15 cellular contexts compared by ENCODE assay signal in genomic region chr3:38054166-38054991, GRCh38. TPM values are rescaled to one million over a fixed set of nuclear protein-coding genes. Genes with fewer than 3 reads are reported as not detected.
DNase-seq lines count a peak whose midpoint lies in the region; ATAC-seq, FAIRE-seq and TF ChIP-seq lines count a peak whose summit lies in the region.
"Had no signal": no experiment of that assay in that cellular context is flagged by ENCODE, and none has a peak within 500 bp of the region (broad histone marks: within the 10 kb centered on the region; RNA-seq: fewer than 3 reads in every experiment).

No MANE protein-coding gene starts in this region.

- H3K4me1 ChIP-seq in astrocyte (ENCODE audit: insufficient read depth, low read length) = no peaks in the 10 kb centered on the region
- H3K4me1 ChIP-seq in osteoblast (ENCODE audit: insufficient read depth, low read length) = no peaks in the 10 kb centered on the region
- H3K4me1 ChIP-seq in SK-N-SH (ENCODE audit: control insufficient read depth in 1 of 2, insufficient read depth in 2 of 2, low read depth in 1 of 2, low read length in 1 of 2) = no peaks in the 10 kb centered on the region
- no peaks in the 10 kb centered on the region for H3K4me1 ChIP-seq in esophagus muscularis mucosa

- POLR2A ChIA-PET in SK-N-SH (lab: Yijun Ruan, JAX) = no interaction called here

- H3K79me2 ChIP-seq in astrocyte (ENCODE audit: insufficient read depth, low read length) = no peaks in the 10 kb centered on the region
- H3K79me2 ChIP-seq in osteoblast (ENCODE audit: insufficient read depth, low read length) = no peaks in the 10 kb centered on the region
- H3K79me2 ChIP-seq in SK-N-SH (ENCODE audit: insufficient read depth) = no peaks in the 10 kb centered on the region

- CTCF ChIA-PET in SK-N-SH (lab: Yijun Ruan, JAX) = no interaction called here

- peaks cover 7% of the 10 kb centered on the region for H3K27me3 Mint-ChIP-seq in astrocyte (ENCODE audit: low read depth, unreplicated experiment)
- peaks cover 16% of the 10 kb centered on the region for H3K27me3 Mint-ChIP-seq in stimulated activated memory B cell treated with anti-CD40 and anti-IgM and Interleukin-4, amounts not matched to agents 10 μg/mL and 1 μg/mL and 100 μg/mL, for 72 hours
- H3K27me3 Mint-ChIP-seq: central memory CD8-positive, alpha-beta T cell had no signal

- FAIRE-seq in astrocyte (lab: Jason Lieb, UNC) = no peak

- H4K20me1 ChIP-seq in astrocyte (ENCODE audit: insufficient read depth, low read length) = no peaks in the 10 kb centered on the region
- no peaks in the 10 kb centered on the region for H4K20me1 ChIP-seq in osteoblast (ENCODE audit: insufficient read depth, low read length)
- H4K20me1 ChIP-seq in SK-N-SH (ENCODE audit: insufficient read depth) = no peaks in the 10 kb centered on the region

- H3K9ac ChIP-seq in astrocyte (ENCODE audit: low read length) = no peak overlapping the region
- H3K9ac ChIP-seq in SK-N-SH = no peak overlapping the region

- H3K36me3 ChIP-seq in astrocyte (ENCODE audit: insufficient read depth, low read length) = no peaks in the 10 kb centered on the region
- H3K36me3 ChIP-seq in osteoblast (ENCODE audit: insufficient read depth, low read length) = no peaks in the 10 kb centered on the region
- no peaks in the 10 kb centered on the region for H3K36me3 ChIP-seq in SK-N-SH (replicated peaks in 1 of 2; ENCODE audit: control insufficient read depth in 1 of 2, insufficient read depth in 2 of 2, low read length in 1 of 2)
- H3K36me3 ChIP-seq in esophagus muscularis mucosa = no peaks in the 10 kb centered on the region

- no peak for TF ChIP-seq RAD21 in SK-N-SH (IDR thresholded peaks at IDR 0.05; ENCODE audit: low read length)

- H3K9me3 ChIP-seq in astrocyte (ENCODE audit: insufficient read depth, low read depth, low read length) (no peaks in the 10 kb centered on the region), osteoblast (ENCODE audit: low read depth, low read length) (no peaks in the 10 kb centered on the region), SK-N-SH (no peaks in the 10 kb centered on the region), esophagus muscularis mucosa (no peaks in the 10 kb centered on the region)

- H3K27ac ChIP-seq in astrocyte (ENCODE audit: low read depth, low read length) (no peak overlapping the region), osteoblast (ENCODE audit: low read depth, low read length) (no peak overlapping the region), SK-N-SH (ENCODE audit: low read depth in 2 of 2, low read length in 1 of 2) (no peak overlapping the region), esophagus muscularis mucosa (replicated peaks in 1 of 4) (no peak overlapping the region)
- H3K27ac ChIP-seq: 22Rv1 had no signal

- H2AFZ ChIP-seq in astrocyte (ENCODE audit: low read depth, low read length) (no peak overlapping the region), osteoblast (ENCODE audit: low read length) (no peak overlapping the region), SK-N-SH (ENCODE audit: low read depth) (no peak overlapping the region)

- peaks cover 9% of the 10 kb centered on the region for H3K4me1 Mint-ChIP-seq in astrocyte (ENCODE audit: low read depth, unreplicated experiment)
- H3K4me1 Mint-ChIP-seq in stimulated activated memory B cell treated with anti-CD40 and anti-IgM and Interleukin-4, amounts not matched to agents 10 μg/mL and 1 μg/mL and 100 μg/mL, for 72 hours = no peaks in the 10 kb centered on the region
- H3K4me1 Mint-ChIP-seq: central memory CD8-positive, alpha-beta T cell; endodermal cell had no signal

- TF ChIP-seq EP300 in SK-N-SH (IDR thresholded peaks at IDR 0.05; ENCODE audit: borderline replicate concordance in 1 of 2, low read depth in 1 of 2, low read length in 1 of 2) (no peak), esophagus muscularis mucosa (IDR thresholded peaks at IDR 0.05) (no peak)

- peak overlapping the region; percentile 81 for H3K27ac Mint-ChIP-seq in astrocyte (ENCODE audit: unreplicated experiment)
- H3K27ac Mint-ChIP-seq in stimulated activated memory B cell treated with anti-CD40 and anti-IgM and Interleukin-4, amounts not matched to agents 10 μg/mL and 1 μg/mL and 100 μg/mL, for 72 hours = no peak overlapping the region
- H3K27ac Mint-ChIP-seq: endodermal cell had no signal

- peak; percentile 44 for ATAC-seq in GM19351 (IDR thresholded peaks at IDR 0.05; ENCODE audit: unreplicated experiment)
- ATAC-seq in stimulated activated memory B cell treated with anti-CD40 and anti-IgM and Interleukin-4, amounts not matched to agents 10 μg/mL and 1 μg/mL and 100 μg/mL, for 72 hours = no peak

- H3K4me3 ChIP-seq in astrocyte (ENCODE audit: insufficient read depth, low read depth, low read length) (no peak overlapping the region), osteoblast (ENCODE audit: insufficient read depth, low read length) (no peak overlapping the region), SK-N-SH (ENCODE audit: low read depth in 2 of 2, low read length in 1 of 2) (no peak overlapping the region), esophagus muscularis mucosa (no peak overlapping the region)

- H3K9me2 ChIP-seq in SK-N-SH = no peaks in the 10 kb centered on the region

- no peaks in the 10 kb centered on the region for H3K36me3 Mint-ChIP-seq in astrocyte (ENCODE audit: low read depth, unreplicated experiment)
- H3K36me3 Mint-ChIP-seq in stimulated activated memory B cell treated with anti-CD40 and anti-IgM and Interleukin-4, amounts not matched to agents 10 μg/mL and 1 μg/mL and 100 μg/mL, for 72 hours = no peaks in the 10 kb centered on the region

- TF ChIP-seq CTCF in astrocyte (IDR thresholded peaks at IDR 0.05; ENCODE audit: insufficient read depth, low read depth, low read length) (no peak), osteoblast (IDR thresholded peaks at IDR 0.05; ENCODE audit: extremely low read depth, low read depth, low read length) (no peak), SK-N-SH (IDR thresholded peaks at IDR 0.05) (no peak), esophagus muscularis mucosa (IDR thresholded peaks at IDR 0.05) (no peak)

- H3K4me2 ChIP-seq in astrocyte (ENCODE audit: low read length) (no peak overlapping the region), osteoblast (ENCODE audit: insufficient read depth, low read length) (no peak overlapping the region), SK-N-SH (no peak overlapping the region)

- intact Hi-C loops in esophagus muscularis mucosa (cut with DNase I) = no loop called here

- 53% methylated on average over 8 of the region's 8 CpGs for WGBS in SK-N-SH (ENCODE audit: low lambda C conversion rate)
- WGBS in esophagus muscularis mucosa = 82% methylated on average over 8 of the region's 8 CpGs

- no peak overlapping the region for H3K4me3 Mint-ChIP-seq in astrocyte (ENCODE audit: unreplicated experiment)
- H3K4me3 Mint-ChIP-seq in stimulated activated memory B cell treated with anti-CD40 and anti-IgM and Interleukin-4, amounts not matched to agents 10 μg/mL and 1 μg/mL and 100 μg/mL, for 72 hours = no peak overlapping the region
- H3K4me3 Mint-ChIP-seq: central memory CD8-positive, alpha-beta T cell; endodermal cell had no signal

- peaks cover 19% of the 10 kb centered on the region for H3K9me3 Mint-ChIP-seq in astrocyte (ENCODE audit: unreplicated experiment)
- H3K9me3 Mint-ChIP-seq in stimulated activated memory B cell treated with anti-CD40 and anti-IgM and Interleukin-4, amounts not matched to agents 10 μg/mL and 1 μg/mL and 100 μg/mL, for 72 hours = no peaks in the 10 kb centered on the region
- H3K9me3 Mint-ChIP-seq: central memory CD8-positive, alpha-beta T cell had no signal

- no peak for TF ChIP-seq POLR2A in esophagus muscularis mucosa (IDR thresholded peaks at IDR 0.05; ENCODE audit: low read depth)

- no peaks in the 10 kb centered on the region for H3F3A ChIP-seq in SK-N-SH (replicated peaks; ENCODE audit: insufficient read depth)

- DNase-seq in NCI-H82 (lab: John Stamatoyannopoulos, UW) (peak; percentile 27), NCI-H82 treated with DMSO at 0.1 percent for 48 hours (lab: John Stamatoyannopoulos, UW; ENCODE audit: unreplicated experiment) (no peak), astrocyte (ENCODE audit: low read depth) (no peak), osteoblast (ENCODE audit: insufficient read length, low spot score, missing footprints) (peak; percentile 19), SK-N-SH (no peak), esophagus muscularis mucosa (ENCODE audit: extremely low spot score) (no peak)
- DNase-seq: activated CD4-positive, CD25-positive, alpha-beta regulatory T cell; C1 segment of cervical spinal cord; DMS53; endodermal cell; NK-92 treated with Interleukin-12 subunit alpha and Interleukin-12 subunit beta, amount 100 ng/mL, for 24 hours had no signal

- H3K27me3 ChIP-seq in astrocyte (ENCODE audit: insufficient read depth, low read length) (no peaks in the 10 kb centered on the region), osteoblast (ENCODE audit: insufficient read depth, low read length) (peaks cover 2% of the 10 kb centered on the region), SK-N-SH (ENCODE audit: insufficient read depth) (no peaks in the 10 kb centered on the region), esophagus muscularis mucosa (peaks cover 0 to 7% (median 0%) of the 10 kb centered on the region in 4 donors)

TF ChIP-seq in SK-N-SH, 30 proteins besides CTCF, POLR2A, EP300 and RAD21:
- no peak for TF ChIP-seq PBX3 (IDR thresholded peaks at IDR 0.05)
- TF ChIP-seq FOXM1 (IDR thresholded peaks at IDR 0.05; ENCODE audit: low read depth) = no peak
- no peak for TF ChIP-seq MEF2A (IDR thresholded peaks at IDR 0.05; ENCODE audit: borderline replicate concordance, low read depth)
- TF ChIP-seq RFX5 (IDR thresholded peaks at IDR 0.05; ENCODE audit: low read length) = no peak

RNA-seq across cellular contexts. Expression of gene DLEC1, which starts 15.4 kb away (rescaled TPM):
- 0.19 and 0.54 TPM in 2 replicates for total RNA-seq in astrocyte
- total RNA-seq in osteoblast = under 0.01 and 0.29 TPM in 2 replicates
- polyA plus RNA-seq in SK-N-SH (2012; rRNA removed) = 0.02 TPM in 1 of 2 replicates, not detected in the other
- not detected in 2 replicates for polyA plus RNA-seq in SK-N-SH (2012; cell fraction: cytosol; rRNA removed)
- 0.01 TPM in 2 replicates for polyA plus RNA-seq in SK-N-SH (2012; cell fraction: nucleus; rRNA removed)
- total RNA-seq in esophagus muscularis mucosa = under 1 TPM; 0.19 to 0.42 (median 0.37) TPM

RNA-seq across cellular contexts. Expression of gene PLCD1, which starts 24.9 kb away (rescaled TPM):
- total RNA-seq in astrocyte = 15.8 and 16.7 TPM in 2 replicates
- total RNA-seq in osteoblast = 23.2 and 23.6 TPM in 2 replicates
- polyA plus RNA-seq in SK-N-SH (2012; rRNA removed) = 15.2 and 20.2 TPM in 2 replicates
- 7.3 and 10.6 TPM in 2 replicates for polyA plus RNA-seq in SK-N-SH (2012; cell fraction: cytosol; rRNA removed)
- 65.0 and 85.7 TPM in 2 replicates for polyA plus RNA-seq in SK-N-SH (2012; cell fraction: nucleus; rRNA removed)
- total RNA-seq in esophagus muscularis mucosa = 10 to 100 TPM; 21.0 to 35.3 (median 28.5) TPM

Comparison
In these comparisons a context has a peak if more than half of its experiments do, and no peak if none do; other contexts are left out.
1. DNase-seq: peak in NCI-H82 (single experiment) and osteoblast (single experiment); none in NCI-H82 treated with DMSO at 0.1 percent for 48 hours (single experiment), astrocyte (single experiment), SK-N-SH (single experiment) and esophagus muscularis mucosa (single experiment).